Comparison of ENCODE assay signal across 1 cellular context in the genomic region with DNA sequence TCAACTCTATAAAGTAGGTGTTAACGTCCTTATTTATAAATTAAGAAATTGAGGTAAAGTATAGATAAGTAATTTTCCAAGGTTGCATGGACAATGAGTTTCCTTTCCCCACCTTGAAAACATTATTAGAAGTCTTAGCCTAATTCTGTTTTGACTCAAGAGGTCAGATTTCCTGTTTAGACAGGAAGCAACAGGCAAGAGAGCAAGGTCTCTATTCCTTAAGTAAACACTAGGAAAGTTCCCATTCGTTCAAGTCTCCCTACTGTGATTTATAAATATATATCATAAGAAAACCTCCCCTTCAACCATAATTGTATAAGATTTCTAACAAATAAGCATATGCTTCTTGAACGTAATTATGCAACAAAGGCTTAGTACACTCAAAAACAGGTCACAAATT.
TF ChIP-seq lines count a peak whose summit lies in the region.

No MANE protein-coding gene starts in this region.

TF ChIP-seq in HepG2, 621 proteins besides CTCF, POLR2A, EP300 and RAD21 (continued from another document):
- TF ChIP-seq SOX6 (IDR thresholded peaks at IDR 0.05) = no peak
- no peak for TF ChIP-seq SOX6 (CRISPR knock-in tag; IDR thresholded peaks at IDR 0.05)
- no peak for TF ChIP-seq KDM4B (CRISPR knock-in tag; IDR thresholded peaks at IDR 0.05)
